Comparison of ENCODE assay signal across 8 cellular contexts in the genomic region with DNA sequence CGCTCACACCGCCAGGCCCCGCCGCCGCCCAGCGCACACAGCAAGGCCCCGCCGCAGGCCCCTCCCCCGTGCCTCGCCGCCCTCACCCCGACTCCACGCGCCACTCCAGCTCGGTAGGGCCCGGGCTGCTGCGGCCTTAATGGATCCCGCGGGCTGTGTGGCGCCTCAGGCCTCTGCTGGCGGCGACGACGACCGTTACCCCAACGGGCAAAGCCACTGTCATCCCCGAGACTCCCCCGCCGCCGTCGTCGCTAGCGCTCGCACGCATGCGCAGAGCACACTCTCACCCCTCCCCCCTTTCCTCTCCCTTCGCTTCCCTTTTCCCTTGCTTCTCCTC. TPM values are rescaled to one million over a fixed set of nuclear protein-coding genes. Genes with fewer than 3 reads are reported as not detected.
A peak's percentile ranks its signal among the peaks of the same experiment; 100 is the strongest.
DNase-seq lines count a peak whose midpoint lies in the region; ATAC-seq lines count a peak whose summit lies in the region.

TSS of gene MSL2 (minus strand) at position 272 of the 337 bp plus-strand sequence. CDS start 1,222 bp downstream, outside the sequence.

- H3K4me1 ChIP-seq in ectodermal cell (ENCODE audit: control insufficient read depth, insufficient read depth, low read length) (peaks cover 6% of the 10 kb centered on the region), mucosa of rectum (ENCODE audit: control insufficient read depth in 2 of 2, insufficient read depth in 2 of 2, low read length in 2 of 2) (peaks cover 13 to 20% of the 10 kb centered on the region in 2 donors)

- H3K27me3 ChIP-seq in ectodermal cell (ENCODE audit: control insufficient read depth, insufficient read depth, low read length, poor library complexity, severe bottlenecking) (no peaks in the 10 kb centered on the region), mucosa of rectum (ENCODE audit: control insufficient read depth in 2 of 2, insufficient read depth in 2 of 2, low read length in 2 of 2) (no peaks in the 10 kb centered on the region)

- DNase-seq in NCI-H460 (ENCODE audit: extremely low read depth, low read depth) = no peak
- no peak for DNase-seq in NCI-H1105 treated with DMSO at 0.1 percent for 48 hours (lab: John Stamatoyannopoulos, UW)
- no peak for DNase-seq in stimulated activated CD4-positive, alpha-beta T cell treated with anti-CD3 and anti-CD28 coated beads, Interleukin-12 subunit alpha, Interleukin-12 subunit beta, amount 100 ng/mL, for 4 hours
- no peak for DNase-seq in hepatic stellate cell (ENCODE audit: low spot score)

- H3K4me3 ChIP-seq in ectodermal cell (ENCODE audit: insufficient read depth, low read depth, low read length) (peak within 1 kb of the TSS; percentile 94), mucosa of rectum (ENCODE audit: low read length in 2 of 2) (peak within 1 kb of the TSS; percentile 85 to 95)

- peak within 1 kb of the TSS; percentile 86 to 90 for H3K9ac ChIP-seq in mucosa of rectum (ENCODE audit: low read depth in 1 of 2, low read length in 2 of 2)

- 0% methylated on average over 37 of the region's 37 CpGs for whole genome bisulfite sequencing in ectodermal cell, 2 experiments

- ATAC-seq in GM21381 (IDR thresholded peaks at IDR 0.05; ENCODE audit: unreplicated experiment) (peak; percentile 27), GM18520 (IDR thresholded peaks at IDR 0.05; ENCODE audit: unreplicated experiment) (no peak)

- H3K36me3 ChIP-seq in ectodermal cell (ENCODE audit: control insufficient read depth, insufficient read depth, low read length) (no peaks in the 10 kb centered on the region), mucosa of rectum (ENCODE audit: control insufficient read depth in 2 of 2, insufficient read depth in 2 of 2, low read length in 2 of 2) (no peaks in the 10 kb centered on the region)

- H3K9me3 ChIP-seq in ectodermal cell (ENCODE audit: control insufficient read depth, low read length) (no peaks in the 10 kb centered on the region), mucosa of rectum (ENCODE audit: control insufficient read depth in 2 of 2, low read length in 2 of 2) (no peaks in the 10 kb centered on the region)

- H3K27ac ChIP-seq in ectodermal cell (ENCODE audit: insufficient read depth, low read depth, low read length, poor library complexity, severe bottlenecking) (peak within 1 kb of the TSS; percentile 99), mucosa of rectum (ENCODE audit: low read depth in 2 of 2, low read length in 2 of 2) (peak within 1 kb of the TSS; percentile 99 to 100)

RNA-seq across cellular contexts. Expression of gene MSL2, which starts in this region (rescaled TPM):
- total RNA-seq in NCI-H460 (2014; rRNA removed; shearing (Covaris generic)) = 11.3 and 13.1 TPM in 2 replicates
- 2.6 and 9.4 TPM in 2 replicates for polyA plus RNA-seq in NCI-H460 (2014; cell fraction: nucleus; rRNA removed)
- polyA plus RNA-seq in ectodermal cell (2013, experiment 1 of 4) = 35.4 TPM
- 33.9 TPM for polyA plus RNA-seq in ectodermal cell (2013, experiment 2 of 4)
- 33.0 TPM for polyA plus RNA-seq in ectodermal cell (2013, experiment 3 of 4)
- 37.1 TPM for polyA plus RNA-seq in ectodermal cell (2013, experiment 4 of 4)
